14 cellular contexts compared by ENCODE assay signal in the genomic region with DNA sequence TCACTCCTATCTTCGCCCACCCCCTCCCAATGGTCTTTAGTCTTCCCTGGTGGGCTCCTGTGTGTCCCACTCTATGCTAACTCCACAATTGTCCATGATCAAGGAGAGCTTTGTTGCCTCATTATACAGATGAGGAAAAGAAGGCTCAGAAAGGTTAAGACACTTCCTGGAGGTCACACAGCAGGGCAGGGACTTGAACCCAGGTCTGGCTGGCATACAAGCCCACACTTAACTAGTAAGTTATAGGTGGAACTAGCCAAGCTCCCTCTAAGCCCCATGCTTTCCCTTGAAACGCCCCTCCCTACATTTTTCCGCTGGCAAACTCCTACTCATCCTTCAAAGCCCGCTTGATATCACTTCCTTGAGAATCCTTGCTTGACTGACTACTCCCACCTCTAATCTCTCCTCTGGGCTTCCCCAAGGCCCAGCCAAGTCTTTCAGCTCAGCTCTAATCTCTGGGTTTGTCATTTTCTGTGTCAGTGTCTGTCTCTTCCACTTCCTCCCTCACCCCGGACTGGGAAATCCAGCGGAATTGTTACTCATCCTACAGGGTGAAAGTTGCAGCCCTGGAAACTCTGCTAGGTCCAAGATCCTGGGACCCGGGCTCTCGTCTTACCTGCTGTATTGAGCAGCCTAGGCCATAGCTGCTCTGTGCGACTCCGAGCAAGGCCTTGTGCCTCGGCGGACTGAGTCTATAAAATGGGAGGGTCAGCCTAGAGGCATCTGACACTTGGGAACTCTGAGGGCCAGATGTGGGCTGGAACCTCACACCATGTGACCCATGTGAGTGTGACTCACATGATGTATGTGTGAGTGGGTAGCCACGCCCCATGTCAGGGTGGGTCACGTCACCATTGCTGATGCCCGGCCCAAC.
DNase-seq lines count a peak whose midpoint lies in the region; ATAC-seq and FAIRE-seq lines count a peak whose summit lies in the region.
"Had no signal": no experiment of that assay in that cellular context is flagged by ENCODE, and none has a peak within 500 bp of the region (broad histone marks: within the 10 kb centered on the region; RNA-seq: fewer than 3 reads in every experiment).

No MANE protein-coding gene starts in this region.

- 79 to 91% (median 89%) methylated on average over 15 of the region's 15 CpGs for WGBS in small intestine, 3 donors

- H3K4me1 Mint-ChIP-seq in activated T-cell treated with anti-CD3 and anti-CD28 coated beads, Interleukin-2, amount 50 U/mL, for 4 hours (ENCODE audit: low read depth) = peaks cover 8% of the 10 kb centered on the region
- peaks cover 9% of the 10 kb centered on the region for H3K4me1 Mint-ChIP-seq in activated T-cell treated with anti-CD3 and anti-CD28 coated beads, Interleukin-2, amount 50 U/mL, for 24 hours (ENCODE audit: low read depth)

- H3K36me3 ChIP-seq in small intestine (ENCODE audit: control insufficient read depth in 2 of 2, insufficient read depth in 2 of 2, low read length in 2 of 2) = no peaks in the 10 kb centered on the region
- H3K36me3 ChIP-seq: upper lobe of left lung had no signal

- ATAC-seq in activated T-cell treated with anti-CD3 and anti-CD28 coated beads, Interleukin-2, amount 50 U/mL, for 4 hours = no peak
- ATAC-seq in GM19397 (IDR thresholded peaks at IDR 0.05; ENCODE audit: unreplicated experiment) = no peak
- ATAC-seq in GM19455 (IDR thresholded peaks at IDR 0.05; ENCODE audit: unreplicated experiment) = no peak

- H3K4me1 ChIP-seq in small intestine (ENCODE audit: control insufficient read depth in 2 of 2, insufficient read depth in 1 of 2, low read depth in 1 of 2, low read length in 1 of 2) = no peaks in the 10 kb centered on the region

- H3K9me3 ChIP-seq in small intestine (ENCODE audit: control insufficient read depth, low read depth) = no peaks in the 10 kb centered on the region
- H3K9me3 ChIP-seq: upper lobe of left lung had no signal

- no peaks in the 10 kb centered on the region for H3K9me3 Mint-ChIP-seq in activated T-cell treated with anti-CD3 and anti-CD28 coated beads, Interleukin-2, amount 50 U/mL, for 4 hours
- no peaks in the 10 kb centered on the region for H3K9me3 Mint-ChIP-seq in activated T-cell treated with anti-CD3 and anti-CD28 coated beads, Interleukin-2, amount 50 U/mL, for 24 hours

- no peaks in the 10 kb centered on the region for H3K36me3 Mint-ChIP-seq in activated T-cell treated with anti-CD3 and anti-CD28 coated beads, Interleukin-2, amount 50 U/mL, for 4 hours (ENCODE audit: insufficient read depth)
- no peaks in the 10 kb centered on the region for H3K36me3 Mint-ChIP-seq in activated T-cell treated with anti-CD3 and anti-CD28 coated beads, Interleukin-2, amount 50 U/mL, for 24 hours (ENCODE audit: low read depth)

- H3K27me3 ChIP-seq in small intestine (ENCODE audit: control insufficient read depth in 2 of 2, insufficient read depth in 2 of 2, low read length in 2 of 2) = no peaks in the 10 kb centered on the region
- H3K27me3 ChIP-seq: upper lobe of left lung had no signal

- H3K4me3 ChIP-seq in small intestine (ENCODE audit: low read depth in 1 of 2, low read length in 2 of 2) = no peak overlapping the region
- H3K4me3 ChIP-seq: upper lobe of left lung had no signal

- FAIRE-seq in RCC 7860 (lab: Jason Lieb, UNC) (peak; percentile 76), urothelium cell line (lab: Jason Lieb, UNC) (no peak), small intestine (lab: Jason Lieb, UNC) (no peak)
- FAIRE-seq: endometrium had no signal

- H3K4me3 Mint-ChIP-seq in activated T-cell treated with anti-CD3 and anti-CD28 coated beads, Interleukin-2, amount 50 U/mL, for 4 hours = peak overlapping the region; percentile 2
- no peak overlapping the region for H3K4me3 Mint-ChIP-seq in activated T-cell treated with anti-CD3 and anti-CD28 coated beads, Interleukin-2, amount 50 U/mL, for 24 hours

- H3K27me3 Mint-ChIP-seq in activated T-cell treated with anti-CD3 and anti-CD28 coated beads, Interleukin-2, amount 50 U/mL, for 4 hours (ENCODE audit: low read depth) = peaks cover 30% of the 10 kb centered on the region
- H3K27me3 Mint-ChIP-seq in activated T-cell treated with anti-CD3 and anti-CD28 coated beads, Interleukin-2, amount 50 U/mL, for 24 hours = peaks cover 45% of the 10 kb centered on the region

- DNase-seq in activated T-cell treated with anti-CD3 and anti-CD28 coated beads, Interleukin-2, amount 50 U/mL, for 4 hours = no peak
- DNase-seq in activated T-cell treated with anti-CD3 and anti-CD28 coated beads, Interleukin-2, amount 50 U/mL, for 24 hours = no peak
- peak; percentile 96 for DNase-seq in RCC 7860 (ENCODE audit: low spot score)
- no peak for DNase-seq in epithelial cell of prostate (ENCODE audit: low read depth, low spot score)
- peak; percentile 51 for DNase-seq in urothelium cell line (ENCODE audit: low spot score)
- no peak for DNase-seq in small intestine
- DNase-seq: hypothalamus, NCI-H446 treated with DMSO at 0.1 percent for 48 hours, occipital lobe, SIG-M5, upper lobe of left lung had no signal

- no peak overlapping the region for H3K27ac Mint-ChIP-seq in activated T-cell treated with anti-CD3 and anti-CD28 coated beads, Interleukin-2, amount 50 U/mL, for 24 hours

- H3K27ac ChIP-seq in epithelial cell of prostate (peak overlapping the region; percentile 32), small intestine (ENCODE audit: low read depth in 1 of 2, low read length in 1 of 2) (no peak overlapping the region)
- H3K27ac ChIP-seq: upper lobe of left lung had no signal

Comparison
In these comparisons a context has a peak if more than half of its experiments do, and no peak if none do; other contexts are left out.
1. DNase-seq: peak in RCC 7860 (single experiment) and urothelium cell line (single experiment); none in activated T-cell treated with anti-CD3 and anti-CD28 coated beads, Interleukin-2, amount 50 U/mL, for 4 hours (single experiment), activated T-cell treated with anti-CD3 and anti-CD28 coated beads, Interleukin-2, amount 50 U/mL, for 24 hours (single experiment), epithelial cell of prostate (single experiment) and small intestine (single experiment).